8 cellular contexts compared by ENCODE assay signal in the genomic region with DNA sequence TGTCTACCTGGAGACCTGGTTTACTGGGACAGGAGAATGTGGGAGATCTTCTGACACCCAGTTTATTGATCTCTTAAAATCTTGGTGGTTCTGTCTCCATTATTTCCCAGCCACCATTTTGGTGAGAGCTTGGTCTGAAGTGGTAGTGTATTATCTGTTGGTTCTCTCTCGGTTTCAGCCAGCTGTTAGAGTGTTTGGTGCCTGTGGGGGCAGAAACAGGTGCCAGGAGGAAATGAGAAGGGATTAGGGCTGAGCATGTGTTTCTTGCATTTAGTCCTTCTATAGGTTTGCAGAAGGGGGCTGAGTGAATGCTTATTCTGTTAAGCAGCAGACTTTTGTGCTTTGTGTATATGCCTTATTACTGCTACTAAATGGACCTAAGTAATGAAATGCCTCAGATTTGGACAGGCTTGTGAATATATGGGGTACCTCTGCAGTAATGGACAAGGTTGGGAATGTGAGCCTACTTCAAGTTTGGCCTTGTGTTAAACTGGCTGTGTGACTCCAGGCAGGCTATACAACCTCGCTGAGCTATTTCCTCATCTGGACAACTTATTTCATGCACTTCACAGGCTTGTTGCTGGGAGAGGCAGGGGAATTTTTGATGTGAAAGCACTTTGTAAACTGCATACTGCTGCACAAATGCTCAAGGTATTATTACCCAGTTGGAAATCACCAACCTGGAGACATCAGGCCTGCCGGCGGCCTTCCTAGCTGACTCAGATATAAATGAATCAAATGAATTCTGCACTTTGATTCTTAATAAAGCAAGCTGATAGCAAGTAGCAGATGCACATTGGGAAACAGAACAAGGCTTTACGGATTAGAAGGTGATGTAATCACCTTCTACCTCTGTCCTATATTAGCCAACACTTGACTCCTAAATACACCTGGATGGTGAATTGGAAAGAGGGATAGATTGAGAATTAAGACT.
DNase-seq lines count a peak whose midpoint lies in the region; ATAC-seq and TF ChIP-seq lines count a peak whose summit lies in the region.

No MANE protein-coding gene starts in this region.

- peak overlapping the region; percentile 78 for H3K27ac ChIP-seq in MM.1S (ENCODE audit: low read length)

- H3K27me3 ChIP-seq in MM.1S (replicated peaks; ENCODE audit: insufficient read depth, low read length), result no peaks in the 10 kb centered on the region

- peak; percentile 76 for ATAC-seq in GM18498 (IDR thresholded peaks at IDR 0.05; ENCODE audit: unreplicated experiment)
- peak; percentile 55 for ATAC-seq in GM21717 (IDR thresholded peaks at IDR 0.05; ENCODE audit: unreplicated experiment)

- peak overlapping the region; percentile 90 for H3K4me2 ChIP-seq in MM.1S (ENCODE audit: low read depth, low read length)

- peaks cover 23% of the 10 kb centered on the region for H3F3A ChIP-seq in MM.1S (ENCODE audit: insufficient read depth, low read length)

- H2AFZ ChIP-seq in MM.1S (ENCODE audit: low read length), result no peak overlapping the region

- no peaks in the 10 kb centered on the region for H3K9me2 ChIP-seq in MM.1S (replicated peaks; ENCODE audit: insufficient read depth, low read length)

- peak overlapping the region; percentile 22 for H3K4me3 ChIP-seq in MM.1S (ENCODE audit: low read length)

- no peaks in the 10 kb centered on the region for H4K20me1 ChIP-seq in MM.1S (ENCODE audit: insufficient read depth, low read length)

- H3K4me1 ChIP-seq in MM.1S (ENCODE audit: low read length), result peaks cover 65% of the 10 kb centered on the region

- H3K9me3 ChIP-seq in MM.1S (replicated peaks; ENCODE audit: insufficient read depth, low read length), result no peaks in the 10 kb centered on the region

- H3K9ac ChIP-seq in MM.1S (ENCODE audit: low read length), result peak overlapping the region; percentile 49

- DNase-seq in MM.1S, result peak; percentile 90
- DNase-seq in kidney tubule cell (ENCODE audit: low spot score), result peak; percentile 30
- DNase-seq in NCI-H1417 treated with DMSO at 0.1 percent for 48 hours (lab: John Stamatoyannopoulos, UW), result no peak
- DNase-seq in SIG-M5 treated with dmso at 0.1 percent for 504 hours (lab: John Stamatoyannopoulos, UW; ENCODE audit: unreplicated experiment), result no peak
- DNase-seq in middle frontal gyrus (ENCODE audit: extremely low spot score, low spot score), result no peak
- DNase-seq in AG08396 (ENCODE audit: low spot score), result no peak

- TF ChIP-seq CTCF in MM.1S (IDR thresholded peaks at IDR 0.05; ENCODE audit: low read length), result no peak

- H3K36me3 ChIP-seq in MM.1S (replicated peaks; ENCODE audit: insufficient read depth, low read length), result peaks cover 3% of the 10 kb centered on the region; the same call in 1 of the 2 replicates

- peaks cover 92% of the 10 kb centered on the region for H3K79me2 ChIP-seq in MM.1S (ENCODE audit: low read length)

Comparison
In these comparisons a context has a peak if more than half of its experiments do, and no peak if none do; other contexts are left out.
1. DNase-seq: peak in MM.1S (single experiment) and kidney tubule cell (single experiment); none in NCI-H1417 treated with DMSO at 0.1 percent for 48 hours (single experiment), SIG-M5 treated with dmso at 0.1 percent for 504 hours (single experiment), middle frontal gyrus (single experiment) and AG08396 (single experiment).